ENCODE assay signal across 26 cellular contexts in genomic region chr21:34019402-34019801, GRCh38. TPM values are rescaled to one million over a fixed set of nuclear protein-coding genes. Genes with fewer than 3 reads are reported as not detected.
DNase-seq lines count a peak whose midpoint lies in the region; ATAC-seq and TF ChIP-seq lines count a peak whose summit lies in the region.
"Had no signal": no experiment of that assay in that cellular context is flagged by ENCODE, and none has a peak within 500 bp of the region (broad histone marks: within the 10 kb centered on the region; RNA-seq: fewer than 3 reads in every experiment).

No MANE protein-coding gene starts in this region.

- H3K27me3 Mint-ChIP-seq in CD14-positive monocyte (ENCODE audit: low read depth in 3 of 3) (no peaks in the 10 kb centered on the region), IgD-negative memory B cell (no peaks in the 10 kb centered on the region), activated B cell treated with CpG ODN at 0.5 μM for 24 hours (no peaks in the 10 kb centered on the region), natural killer cell (ENCODE audit: low read depth in 2 of 2) (no peaks in the 10 kb centered on the region)
- H3K27me3 Mint-ChIP-seq: activated CD4-positive, alpha-beta T cell treated with anti-CD3 and anti-CD28 coated beads, Interleukin-2, amount 10 ng/mL, durations not matched to agents 24 days and 14 days; activated naive CD8-positive, alpha-beta T cell treated with anti-CD3 and anti-CD28 coated beads, Interleukin-2, amount 10 ng/mL, durations not matched to agents 7 days and 5 days had no signal

- H3K27ac Mint-ChIP-seq in CD14-positive monocyte, result peak overlapping the region in 6 of 7 donors; percentile 55 to 96 (median 90)
- peak overlapping the region; percentile 89 to 96 (median 93) for H3K27ac Mint-ChIP-seq in IgD-negative memory B cell
- H3K27ac Mint-ChIP-seq in activated B cell treated with CpG ODN at 0.5 μM for 24 hours, result peak overlapping the region; percentile 96
- no peak overlapping the region for H3K27ac Mint-ChIP-seq in natural killer cell
- H3K27ac Mint-ChIP-seq: activated CD4-positive, alpha-beta T cell treated with anti-CD3 and anti-CD28 coated beads, Interleukin-2, amount 10 ng/mL, durations not matched to agents 24 days and 14 days; activated naive CD8-positive, alpha-beta T cell treated with anti-CD3 and anti-CD28 coated beads, Interleukin-2, amount 10 ng/mL, durations not matched to agents 7 days and 5 days had no signal

- no peak overlapping the region for H3K4me3 Mint-ChIP-seq in CD14-positive monocyte
- H3K4me3 Mint-ChIP-seq in IgD-negative memory B cell, result peak overlapping the region; percentile 68 to 89 (median 80)
- peak overlapping the region; percentile 75 for H3K4me3 Mint-ChIP-seq in activated B cell treated with CpG ODN at 0.5 μM for 24 hours
- peak overlapping the region; percentile 66 for H3K4me3 Mint-ChIP-seq in natural killer cell
- H3K4me3 Mint-ChIP-seq: activated CD4-positive, alpha-beta T cell treated with anti-CD3 and anti-CD28 coated beads, Interleukin-2, amount 10 ng/mL, durations not matched to agents 24 days and 14 days; activated naive CD8-positive, alpha-beta T cell treated with anti-CD3 and anti-CD28 coated beads, Interleukin-2, amount 10 ng/mL, durations not matched to agents 7 days and 5 days had no signal

- intact Hi-C loops in CD14-positive monocyte (cut with micrococcal nuclease) (no loop called here), activated B cell treated with CpG ODN at 0.5 μM for 24 hours (cut with micrococcal nuclease) (no loop called here), natural killer cell (cut with micrococcal nuclease) (no loop called here)

- CTCF ChIA-PET in activated B cell treated with CpG ODN at 0.5 μM for 24 hours (lab: Charles Lee), result interaction anchor here (0.8 to 4.0 kb wide), 6 partner anchors 22 to 328 kb away, joined by 3 to 16 read pairs (median 8); no protein-coding TSS in a partner anchor

- POLR2A ChIA-PET in activated B cell treated with CpG ODN at 0.5 μM for 24 hours (lab: Charles Lee), result interaction anchor here (0.5 to 4.0 kb wide), 8 partner anchors 12 to 95 kb away, joined by 3 to 23 read pairs (median 6); partner anchors contain the start of genes MRPS6 and SLC5A3

- H3K9me3 Mint-ChIP-seq in CD14-positive monocyte (peaks cover 3 to 16% (median 8%) of the 10 kb centered on the region in 7 donors), IgD-negative memory B cell (peaks cover 2 to 9% (median 7%) of the 10 kb centered on the region in 3 donors), activated B cell treated with CpG ODN at 0.5 μM for 24 hours (peaks cover 11% of the 10 kb centered on the region), natural killer cell (peaks cover 4% of the 10 kb centered on the region in 2 donors)
- H3K9me3 Mint-ChIP-seq: activated CD4-positive, alpha-beta T cell treated with anti-CD3 and anti-CD28 coated beads, Interleukin-2, amount 10 ng/mL, durations not matched to agents 24 days and 14 days had no signal

- no peak for ATAC-seq in activated B cell treated with CpG ODN at 0.5 μM for 24 hours (ENCODE audit: low read depth)
- no peak for ATAC-seq in natural killer cell
- no peak for ATAC-seq in HG03039 (IDR thresholded peaks at IDR 0.05; ENCODE audit: unreplicated experiment)
- no peak for ATAC-seq in GM19397 (IDR thresholded peaks at IDR 0.05; ENCODE audit: unreplicated experiment)
- ATAC-seq: Panc1 had no signal

- DNase-seq in CD14-positive monocyte (ENCODE audit: low spot score), result no peak
- DNase-seq in activated B cell treated with CpG ODN at 0.5 μM for 24 hours, result no peak
- no peak for DNase-seq in natural killer cell
- no peak for DNase-seq in H4 (ENCODE audit: low spot score)
- DNase-seq in NK-92 treated with Interleukin-12 subunit alpha and Interleukin-12 subunit beta, amount 100 ng/mL, for 24 hours (lab: John Stamatoyannopoulos, UW), result no peak
- DNase-seq: ACHN; activated CD4-positive, alpha-beta T cell treated with anti-CD3 and anti-CD28 coated beads, Interleukin-2, amount 10 ng/mL, durations not matched to agents 24 days and 14 days; activated gamma-delta T cell; activated naive CD8-positive, alpha-beta T cell treated with anti-CD3 and anti-CD28 coated beads, Interleukin-2, amount 10 ng/mL, durations not matched to agents 7 days and 5 days; activated T-cell treated with anti-CD3 and anti-CD28 coated beads, Interleukin-2, amount 50 U/mL, for 1 hour; BE2C; colonic mucosa; effector memory CD4-positive, alpha-beta T cell; GDM1; mammary epithelial cell; NCI-H2081; NCI-H2227 treated with DMSO at 0.1 percent for 48 hours; retina; stimulated activated CD8-positive, alpha-beta memory T cell treated with anti-CD3 and anti-CD28 coated beads, Interleukin-4, amount 100 ng/mL, for 48 hours; SW 1271; T1000; tibial artery had no signal

- H3K36me3 Mint-ChIP-seq in CD14-positive monocyte (peaks cover 0 to 4% of the 10 kb centered on the region in 2 donors), IgD-negative memory B cell (peaks cover 10% of the 10 kb centered on the region), activated B cell treated with CpG ODN at 0.5 μM for 24 hours (ENCODE audit: low read depth) (no peaks in the 10 kb centered on the region), natural killer cell (peaks cover 7% of the 10 kb centered on the region)

- TF ChIP-seq CTCF in CD14-positive monocyte (IDR thresholded peaks at IDR 0.05) (no peak), activated B cell treated with CpG ODN at 0.5 μM for 24 hours (IDR thresholded peaks at IDR 0.05) (no peak), natural killer cell (IDR thresholded peaks at IDR 0.05) (no peak)

- H3K4me1 Mint-ChIP-seq in CD14-positive monocyte (peaks cover 50% of the 10 kb centered on the region), IgD-negative memory B cell (peaks cover 23 to 37% (median 33%) of the 10 kb centered on the region in 3 donors), activated B cell treated with CpG ODN at 0.5 μM for 24 hours (no peaks in the 10 kb centered on the region), natural killer cell (peaks cover 0 to 45% of the 10 kb centered on the region in 2 donors)

RNA-seq across cellular contexts. Expression of gene MRPS6, which starts 54.0 kb away (rescaled TPM):
- polyA plus RNA-seq in CD14-positive monocyte, result 100 to 1,000 TPM; 101 to 124 TPM
- polyA plus RNA-seq in IgD-negative memory B cell, result 162 TPM
- total RNA-seq in activated B cell treated with CpG ODN at 0.5 μM for 24 hours, result 40.2 and 40.5 TPM in 2 replicates
- 10 to 100 TPM; 42.7 to 54.5 (median 44.3) TPM for total RNA-seq in natural killer cell
- total RNA-seq in H4 (2014; rRNA removed; shearing (Covaris generic)), result 26.8 and 40.9 TPM in 2 replicates

RNA-seq across cellular contexts. Expression of gene SLC5A3, which starts 54.0 kb away (rescaled TPM):
- polyA plus RNA-seq in CD14-positive monocyte, result 1 to 10 TPM; 1.2 to 1.6 TPM
- polyA plus RNA-seq in IgD-negative memory B cell, result 0.93 TPM
- 7.7 and 9.0 TPM in 2 replicates for total RNA-seq in activated B cell treated with CpG ODN at 0.5 μM for 24 hours
- total RNA-seq in natural killer cell, result 10 to 100 TPM; 14.5 to 25.1 (median 17.9) TPM
- total RNA-seq in H4 (2014; rRNA removed; shearing (Covaris generic)), result 8.5 and 11.4 TPM in 2 replicates

Comparison
In these comparisons a context has a peak if more than half of its experiments do, and no peak if none do; other contexts are left out.
1. H3K27ac Mint-ChIP-seq: peak in CD14-positive monocyte (6 of 7), IgD-negative memory B cell (3 of 3) and activated B cell treated with CpG ODN at 0.5 μM for 24 hours (single experiment); none in natural killer cell (0 of 2).
2. H3K4me3 Mint-ChIP-seq: peak in IgD-negative memory B cell (4 of 4), activated B cell treated with CpG ODN at 0.5 μM for 24 hours (single experiment) and natural killer cell (single experiment); none in CD14-positive monocyte (0 of 2).